ENCODE assay signal across 8 cellular contexts in the genomic region with DNA sequence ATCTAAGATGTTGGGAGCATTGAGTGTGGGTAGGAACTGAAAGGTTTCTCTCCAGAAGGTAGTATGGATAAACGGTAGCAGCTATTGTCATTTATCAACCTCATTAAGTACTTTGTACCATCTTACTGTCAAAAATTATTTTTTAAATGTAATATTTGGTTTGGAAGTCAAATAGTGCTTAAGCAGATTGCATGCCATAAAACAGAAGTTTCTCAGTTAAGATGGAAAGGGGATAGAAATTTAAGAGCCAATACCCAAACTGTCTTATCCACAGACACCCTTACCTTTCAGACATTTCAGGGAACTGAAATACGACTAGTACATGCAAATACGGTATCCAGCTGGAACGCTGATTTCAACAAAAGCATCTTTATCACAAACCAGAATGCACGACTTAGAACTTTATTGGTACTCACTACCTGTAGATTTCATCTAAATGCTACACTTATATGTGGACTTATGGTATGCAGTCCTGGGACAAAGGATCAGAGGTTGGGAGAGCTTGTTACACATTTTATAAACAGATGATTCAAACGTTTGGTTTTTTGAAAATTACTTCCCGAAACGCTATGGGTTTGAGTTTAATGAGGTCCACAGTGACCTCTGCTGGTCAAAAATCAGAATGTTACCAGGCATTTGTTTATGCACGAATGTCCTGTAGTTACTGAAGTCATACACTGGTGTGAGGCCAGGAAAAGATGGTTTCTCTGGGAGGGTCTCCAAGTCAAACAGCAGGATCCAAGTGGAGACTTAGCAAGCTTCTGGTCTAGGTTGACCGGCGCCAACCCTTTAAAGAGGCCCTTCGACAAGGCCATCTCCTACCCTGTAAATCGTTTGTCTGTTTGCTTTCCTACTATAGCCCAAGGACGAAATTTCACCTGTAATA. TPM values are rescaled to one million over a fixed set of nuclear protein-coding genes. Genes with fewer than 3 reads are reported as not detected.
A peak's percentile ranks its signal among the peaks of the same experiment; 100 is the strongest.
DNase-seq lines count a peak whose midpoint lies in the region; ATAC-seq and TF ChIP-seq lines count a peak whose summit lies in the region.

No MANE protein-coding gene starts in this region.

- no peaks in the 10 kb centered on the region for H3K9me3 ChIP-seq in CD4-positive, alpha-beta memory T cell (ENCODE audit: control insufficient read depth in 1 of 2, low read length in 2 of 2)
- H3K9me3 ChIP-seq in neutrophil: no peaks in the 10 kb centered on the region

- no peaks in the 10 kb centered on the region for H3K36me3 ChIP-seq in CD4-positive, alpha-beta memory T cell (ENCODE audit: insufficient read depth, low read length)
- peaks cover 4% of the 10 kb centered on the region for H3K36me3 ChIP-seq in neutrophil

- peaks cover 0 to 3% (median 0%) of the 10 kb centered on the region in 8 donors for H3K9me3 Mint-ChIP-seq in CD4-positive, alpha-beta memory T cell

- no peaks in the 10 kb centered on the region for H3K27me3 ChIP-seq in CD4-positive, alpha-beta memory T cell (ENCODE audit: insufficient read depth, low read length)
- peaks cover 16% of the 10 kb centered on the region for H3K27me3 ChIP-seq in neutrophil

- no peaks in the 10 kb centered on the region for H3K36me3 Mint-ChIP-seq in CD4-positive, alpha-beta memory T cell

- H3K4me1 ChIP-seq in CD4-positive, alpha-beta memory T cell (ENCODE audit: insufficient read depth, low read length): peaks cover 4% of the 10 kb centered on the region
- H3K4me1 ChIP-seq in neutrophil (ENCODE audit: control insufficient read depth in 1 of 2, insufficient read depth in 1 of 2, low read depth in 1 of 2, low read length in 1 of 2): peaks cover 0 to 7% of the 10 kb centered on the region in 2 experiments

- intact Hi-C loops in CD4-positive, alpha-beta memory T cell (cut with micrococcal nuclease): loop anchor here (2.0 to 10.0 kb wide), 2 partner anchors 67 to 1859 kb away; no protein-coding TSS in a partner anchor

- H3K4me3 Mint-ChIP-seq in CD4-positive, alpha-beta memory T cell: peak overlapping the region in 4 of 8 donors; percentile 1 to 70 (median 24)

- ATAC-seq in GM18907 (IDR thresholded peaks at IDR 0.05; ENCODE audit: unreplicated experiment) (peak; percentile 76), HG02938 (IDR thresholded peaks at IDR 0.05; ENCODE audit: unreplicated experiment) (no peak)

- no peak overlapping the region for H3K27ac Mint-ChIP-seq in CD4-positive, alpha-beta memory T cell

- CTCF ChIA-PET in CD4-positive, alpha-beta memory T cell (lab: Charles Lee; ENCODE audit: partially characterized antibody): interaction anchor here (0.6 to 6.2 kb wide), 20 partner anchors 7 to 1973 kb away, joined by 3 to 58 read pairs (median 3); no protein-coding TSS in a partner anchor

- H3K27ac ChIP-seq in CD4-positive, alpha-beta memory T cell (ENCODE audit: low read depth, low read length): no peak overlapping the region
- H3K27ac ChIP-seq in neutrophil: no peak overlapping the region

- H3K4me1 Mint-ChIP-seq in CD4-positive, alpha-beta memory T cell: peaks cover 4 to 12% (median 5%) of the 10 kb centered on the region in 4 donors

- peaks cover 0 to 2% of the 10 kb centered on the region in 2 donors for H3K27me3 Mint-ChIP-seq in CD4-positive, alpha-beta memory T cell

- DNase-seq in CD4-positive, alpha-beta memory T cell: peak in 4 of 5 donors; percentile 35 to 51 (median 40)
- peak; percentile 62 for DNase-seq in HS-27A (ENCODE audit: low read depth)
- DNase-seq in NCI-H774 (lab: John Stamatoyannopoulos, UW): peak; percentile 78
- peak; percentile 22 to 42 for DNase-seq in activated T-cell treated with anti-CD3 and anti-CD28 coated beads, Interleukin-2, amount 50 U/mL, for 48 hours
- peak; percentile 68 to 90 for DNase-seq in foreskin fibroblast

- peak; percentile 49 for TF ChIP-seq CTCF in foreskin fibroblast (IDR thresholded peaks at IDR 0.05; ENCODE audit: low read depth, low read length)
- peak; percentile 52 for TF ChIP-seq CTCF in neutrophil (IDR thresholded peaks at IDR 0.05)

- no peak overlapping the region for H3K4me3 ChIP-seq in CD4-positive, alpha-beta memory T cell (ENCODE audit: low read length in 2 of 2)
- H3K4me3 ChIP-seq in foreskin fibroblast (ENCODE audit: low read depth in 1 of 2, low read length in 2 of 2): peak overlapping the region in 1 of 2 donors; percentile 11
- H3K4me3 ChIP-seq in neutrophil (ENCODE audit: low read depth in 1 of 2, low read length in 1 of 2): no peak overlapping the region

- POLR2A ChIA-PET in CD4-positive, alpha-beta memory T cell (lab: Charles Lee; ENCODE audit: partially characterized antibody): no interaction called here

RNA-seq across cellular contexts. Expression of gene DUT, which starts 45.7 kb away (rescaled TPM):
- total RNA-seq in CD4-positive, alpha-beta memory T cell: 100 to 1,000 TPM; 127 to 131 TPM
- polyA plus RNA-seq in CD4-positive, alpha-beta memory T cell: 100 to 1,000 TPM; 144 to 178 TPM
